In genomic region chr10:72219229-72219814, GRCh38 we compare ENCODE assay signal across 10 cellular contexts. TPM values are rescaled to one million over a fixed set of nuclear protein-coding genes. Genes with fewer than 3 reads are reported as not detected.
DNase-seq lines count a peak whose midpoint lies in the region; ATAC-seq and TF ChIP-seq lines count a peak whose summit lies in the region.
"Had no signal": no experiment of that assay in that cellular context is flagged by ENCODE, and none has a peak within 500 bp of the region (broad histone marks: within the 10 kb centered on the region; RNA-seq: fewer than 3 reads in every experiment).

No MANE protein-coding gene starts in this region.

- H3K27ac Mint-ChIP-seq in T-helper 2 cell treated with Interferon-gamma antibody and Interleukin-4, amounts not matched to agents 5 μg/mL and 100 μg/mL, for 36 hours, result peak overlapping the region; percentile 80
- peak overlapping the region; percentile 90 for H3K27ac Mint-ChIP-seq in activated CD4-positive, alpha-beta memory T cell treated with anti-CD3 and anti-CD28 coated beads for 36 hours

- H3K27me3 Mint-ChIP-seq in T-helper 2 cell treated with Interferon-gamma antibody and Interleukin-4, amounts not matched to agents 5 μg/mL and 100 μg/mL, for 36 hours (ENCODE audit: low read depth), result no peaks in the 10 kb centered on the region
- H3K27me3 Mint-ChIP-seq in activated CD4-positive, alpha-beta memory T cell treated with anti-CD3 and anti-CD28 coated beads for 36 hours, result no peaks in the 10 kb centered on the region

- H3K4me1 ChIP-seq in left lung (peaks cover 8 to 72% of the 10 kb centered on the region in 2 donors), subcutaneous abdominal adipose tissue (ENCODE audit: control insufficient read depth in 5 of 5, insufficient read depth in 5 of 5, low read length in 5 of 5) (peaks cover 3 to 51% (median 50%) of the 10 kb centered on the region in 5 donors), A673 (ENCODE audit: insufficient read depth, low read length, poor library complexity, severe bottlenecking) (peaks cover 30% of the 10 kb centered on the region)

- H3K9me3 ChIP-seq in left lung (no peaks in the 10 kb centered on the region), subcutaneous abdominal adipose tissue (ENCODE audit: control insufficient read depth in 5 of 5, low read length in 5 of 5) (no peaks in the 10 kb centered on the region), A673 (ENCODE audit: low read depth, low read length, poor library complexity, severe bottlenecking) (no peaks in the 10 kb centered on the region)

- intact Hi-C loops in activated CD4-positive, alpha-beta memory T cell treated with anti-CD3 and anti-CD28 coated beads for 36 hours (cut with micrococcal nuclease), result loop anchor here (2.0 kb wide), 3 partner anchors 29 to 115 kb away; no protein-coding TSS in a partner anchor
- intact Hi-C loops in left lung (cut with DNase I) (no loop called here), A673 (cut with micrococcal nuclease; ENCODE audit: unreplicated experiment) (loop anchor here (5.0 kb wide), 1 partner anchor 322 kb away; no protein-coding TSS in a partner anchor)

- peak overlapping the region; percentile 68 for H3K4me3 Mint-ChIP-seq in T-helper 2 cell treated with Interferon-gamma antibody and Interleukin-4, amounts not matched to agents 5 μg/mL and 100 μg/mL, for 36 hours
- peak overlapping the region; percentile 65 for H3K4me3 Mint-ChIP-seq in activated CD4-positive, alpha-beta memory T cell treated with anti-CD3 and anti-CD28 coated beads for 36 hours

- peaks cover 50% of the 10 kb centered on the region for H3K4me1 Mint-ChIP-seq in T-helper 2 cell treated with Interferon-gamma antibody and Interleukin-4, amounts not matched to agents 5 μg/mL and 100 μg/mL, for 36 hours (ENCODE audit: low read depth)
- peaks cover 61% of the 10 kb centered on the region for H3K4me1 Mint-ChIP-seq in activated CD4-positive, alpha-beta memory T cell treated with anti-CD3 and anti-CD28 coated beads for 36 hours (ENCODE audit: low read depth)

- BruUV-seq in A673 (replicated peaks; lab: Mats Ljungman, UMichigan), result no TSS peak

- H3K9me3 Mint-ChIP-seq in T-helper 2 cell treated with Interferon-gamma antibody and Interleukin-4, amounts not matched to agents 5 μg/mL and 100 μg/mL, for 36 hours, result no peaks in the 10 kb centered on the region
- no peaks in the 10 kb centered on the region for H3K9me3 Mint-ChIP-seq in activated CD4-positive, alpha-beta memory T cell treated with anti-CD3 and anti-CD28 coated beads for 36 hours

- H3K9ac ChIP-seq in subcutaneous abdominal adipose tissue (ENCODE audit: low read length in 5 of 5), result peak overlapping the region in 3 of 5 donors; percentile 21 to 53 (median 44)

- peaks cover 34% of the 10 kb centered on the region for H3K36me3 Mint-ChIP-seq in T-helper 2 cell treated with Interferon-gamma antibody and Interleukin-4, amounts not matched to agents 5 μg/mL and 100 μg/mL, for 36 hours (ENCODE audit: low read depth)
- peaks cover 30% of the 10 kb centered on the region for H3K36me3 Mint-ChIP-seq in activated CD4-positive, alpha-beta memory T cell treated with anti-CD3 and anti-CD28 coated beads for 36 hours

- H3K27ac ChIP-seq in left lung (peak overlapping the region; percentile 40 to 65), subcutaneous abdominal adipose tissue (ENCODE audit: low read depth, low read length) (peak overlapping the region; percentile 65), A673 (ENCODE audit: low read depth, low read length, poor library complexity, severe bottlenecking) (no peak overlapping the region)

- ATAC-seq in left lung, result no peak
- ATAC-seq: PC-3 had no signal

- CTCF ChIA-PET in activated CD4-positive, alpha-beta memory T cell treated with anti-CD3 and anti-CD28 coated beads for 36 hours (lab: Charles Lee), result interaction anchor here (0.7 to 1.9 kb wide), 14 partner anchors 42 to 171 kb away, joined by 3 to 10 read pairs (median 4); partner anchors contain the start of gene DDIT4
- CTCF ChIA-PET in A673 (lab: Charles Lee), result interaction anchor here (1.6 kb wide), 1 partner anchor 93 kb away, joined by 3 read pairs; no protein-coding TSS in a partner anchor

- POLR2A ChIA-PET in activated CD4-positive, alpha-beta memory T cell treated with anti-CD3 and anti-CD28 coated beads for 36 hours (lab: Charles Lee), result interaction anchor here (0.8 to 4.9 kb wide), 7 partner anchors 42 to 116 kb away, joined by 3 to 31 read pairs (median 5); partner anchors contain the start of gene DDIT4
- POLR2A ChIA-PET in A673 (lab: Charles Lee; ENCODE audit: low non-redundant PET), result no interaction called here

- H3K36me3 ChIP-seq in left lung (peaks cover 0 to 29% of the 10 kb centered on the region in 2 donors), subcutaneous abdominal adipose tissue (ENCODE audit: control insufficient read depth in 5 of 5, insufficient read depth in 5 of 5, low read length in 5 of 5) (peaks cover 0 to 9% (median 3%) of the 10 kb centered on the region in 5 donors), A673 (ENCODE audit: insufficient read depth, low read length, poor library complexity, severe bottlenecking) (no peaks in the 10 kb centered on the region)

- DNase-seq in T-helper 2 cell treated with Interferon-gamma antibody and Interleukin-4, amounts not matched to agents 5 μg/mL and 100 μg/mL, for 36 hours (ENCODE audit: low spot score), result no peak
- DNase-seq in T-helper 2 cell (no peak), left lung (no peak), A673 (ENCODE audit: low spot score) (no peak), kidney tubule cell (ENCODE audit: low spot score) (no peak)
- no peak for DNase-seq in activated CD4-positive, alpha-beta memory T cell treated with anti-CD3 and anti-CD28 coated beads for 36 hours
- no peak for DNase-seq in central memory CD4-positive, alpha-beta T cell
- DNase-seq: PC-3; stimulated activated naive CD4-positive, alpha-beta T cell treated with Interleukin-2 at 50 U/mL for 16 hours had no signal

- H3K4me3 ChIP-seq in left lung (no peak overlapping the region), subcutaneous abdominal adipose tissue (ENCODE audit: low read depth in 1 of 5, low read length in 5 of 5) (no peak overlapping the region), A673 (ENCODE audit: low read depth, low read length, poor library complexity, severe bottlenecking) (no peak overlapping the region)

- TF ChIP-seq CTCF in left lung (IDR thresholded peaks at IDR 0.05) (no peak), A673 (conservative IDR thresholded peaks at IDR 0.05; ENCODE audit: low read depth, low read length) (no peak)

- H3K27me3 ChIP-seq in left lung, result no peaks in the 10 kb centered on the region
- H3K27me3 ChIP-seq in subcutaneous abdominal adipose tissue (ENCODE audit: control insufficient read depth in 5 of 5, insufficient read depth in 4 of 5, low read length in 5 of 5), result no peaks in the 10 kb centered on the region
- no peaks in the 10 kb centered on the region for H3K27me3 ChIP-seq in A673 (replicated peaks; ENCODE audit: insufficient read depth, low read depth, low read length, poor library complexity)

RNA-seq across cellular contexts. Expression of gene ASCC1, which starts 3.2 kb away (rescaled TPM):
- total RNA-seq in activated CD4-positive, alpha-beta memory T cell treated with anti-CD3 and anti-CD28 coated beads for 36 hours, result 10 to 100 TPM; 50.9 to 52.5 TPM
- total RNA-seq in left lung, result 10 to 100 TPM; 27.0 to 29.8 TPM
- total RNA-seq in A673 (2021), result 40.2 and 43.1 TPM in 2 replicates

RNA-seq across cellular contexts. Expression of gene ANAPC16, which starts 3.5 kb away (rescaled TPM):
- 100 to 1,000 TPM; 119 to 122 TPM for total RNA-seq in activated CD4-positive, alpha-beta memory T cell treated with anti-CD3 and anti-CD28 coated beads for 36 hours
- 10 to 100 TPM; 86.0 to 97.0 TPM for total RNA-seq in left lung
- 57.6 and 62.5 TPM in 2 replicates for total RNA-seq in A673 (2021)

RNA-seq across cellular contexts. Expression of gene DDIT4, which starts 54.4 kb away (rescaled TPM):
- total RNA-seq in activated CD4-positive, alpha-beta memory T cell treated with anti-CD3 and anti-CD28 coated beads for 36 hours, result 100 to 1,000 TPM; 637 TPM
- total RNA-seq in left lung (10 to 100 TPM; 40.7 to 73.8 TPM), A673 (2021) (20.7 and 39.6 TPM in 2 replicates)

Comparison
In these comparisons a context has a peak if more than half of its experiments do, and no peak if none do; other contexts are left out.
1. RNA of gene DDIT4, which starts 54.4 kb away (total RNA-seq): 637 TPM in activated CD4-positive, alpha-beta memory T cell treated with anti-CD3 and anti-CD28 coated beads for 36 hours; 40.7 to 73.8 TPM in left lung and 20.7 to 39.6 TPM in A673; every median in the first group is over 4 times any median in the second.
2. intact Hi-C loops: an anchor here in activated CD4-positive, alpha-beta memory T cell treated with anti-CD3 and anti-CD28 coated beads for 36 hours (2.0 kb wide) and A673 (5.0 kb wide); none called in left lung.